Comparison of ENCODE assay signal across 8 cellular contexts in genomic region chr5:138353550-138353893, GRCh38. TPM values are rescaled to one million over a fixed set of nuclear protein-coding genes. Genes with fewer than 3 reads are reported as not detected.
DNase-seq lines count a peak whose midpoint lies in the region; ATAC-seq, FAIRE-seq and TF ChIP-seq lines count a peak whose summit lies in the region.

No MANE protein-coding gene starts in this region.

- intact Hi-C loops in left colon (cut with DNase I, micrococcal nuclease) (no loop called here), head of caudate nucleus (cut with DNase I) (loop anchor here (10.0 kb wide), 2 partner anchors 51 to 191 kb away; partner anchors contain the start of gene ETF1)

- peaks cover 43% of the 10 kb centered on the region for H3K36me3 Mint-ChIP-seq in nephron progenitor cell (ENCODE audit: low read depth)

- no peak for ATAC-seq in left colon
- ATAC-seq in GM18861 (IDR thresholded peaks at IDR 0.05; ENCODE audit: unreplicated experiment): no peak

- TF ChIP-seq CTCF in GM12864 (IDR thresholded peaks at IDR 0.05; ENCODE audit: low read depth, low read length, missing control alignments) (no peak), H1 (IDR thresholded peaks at IDR 0.05; ENCODE audit: control extremely low read depth in 1 of 3, insufficient read depth in 1 of 3, low read depth in 1 of 3, low read length in 3 of 3) (no peak), nephron progenitor cell (IDR thresholded peaks at IDR 0.05) (no peak)

- TF ChIP-seq RAD21 in H1 (IDR thresholded peaks at IDR 0.05 in 1 of 2, conservative IDR thresholded peaks at IDR 0.05 in 1 of 2; ENCODE audit: low read depth in 2 of 2, low read length in 2 of 2): no peak

- peaks cover 8% of the 10 kb centered on the region for H3K23me2 ChIP-seq in H1 (ENCODE audit: low read depth, low read length)

- H3K23ac ChIP-seq in H1 (ENCODE audit: insufficient read length): no peak overlapping the region

- no peak overlapping the region for H2BK15ac ChIP-seq in H1 (ENCODE audit: low read length)

- H3K4me1 ChIP-seq in H1 (replicated peaks in 1 of 4; ENCODE audit: control insufficient read depth in 3 of 4, insufficient read depth in 4 of 4, low read length in 3 of 4): peaks cover 0 to 9% (median 3%) of the 10 kb centered on the region in 4 experiments; a peak in 3 of 7 replicates

- H3K14ac ChIP-seq in H1 (ENCODE audit: insufficient read length): no peak overlapping the region

- POLR2A ChIA-PET in H1 (lab: Charles Lee; ENCODE audit: partially characterized antibody): interaction anchor here (0.9 to 14.6 kb wide), 21 partner anchors 9 to 189 kb away, joined by 3 to 254 read pairs (median 5); partner anchors contain the start of genes BRD8, CDC23, CDC25C and EGR1

- H3K27me3 ChIP-seq in H1 (replicated peaks in 1 of 4; ENCODE audit: control insufficient read depth in 3 of 4, extremely low read depth in 1 of 4, insufficient read depth in 3 of 4, low read length in 3 of 4): no peaks in the 10 kb centered on the region

- no peak overlapping the region for H3K56ac ChIP-seq in H1 (replicated peaks; ENCODE audit: insufficient read length, low read depth, low read length)

- peak overlapping the region; percentile 97 for H3K4me3 Mint-ChIP-seq in nephron progenitor cell

- no peak overlapping the region; the same call in 1 of the 2 replicates for H2BK12ac ChIP-seq in H1 (ENCODE audit: low read depth, low read length)

- peaks cover 0 to 11% (median 5%) of the 10 kb centered on the region in 4 experiments; a peak in 5 of 8 replicates for H3K36me3 ChIP-seq in H1 (ENCODE audit: control insufficient read depth in 2 of 4, insufficient read depth in 4 of 4, low read length in 3 of 4)

- peak overlapping the region; percentile 79 for H2BK120ac ChIP-seq in H1 (replicated peaks; ENCODE audit: low read depth, low read length)

- no peaks in the 10 kb centered on the region for H3K27me3 Mint-ChIP-seq in nephron progenitor cell (ENCODE audit: low read depth, poor library complexity)

- peaks cover 29% of the 10 kb centered on the region for H3K4me1 Mint-ChIP-seq in nephron progenitor cell

- H4K8ac ChIP-seq in H1 (ENCODE audit: extremely low read depth, insufficient read depth, low read length): peak overlapping the region; percentile 83; the same call in 1 of the 2 replicates

- no peak overlapping the region for H2AFZ ChIP-seq in H1 (ENCODE audit: low read length)

- H3K27ac Mint-ChIP-seq in nephron progenitor cell: peak overlapping the region; percentile 97

- H2BK20ac ChIP-seq in H1 (ENCODE audit: low read length): no peak overlapping the region

- H3K4me3 ChIP-seq in GM12864 (ENCODE audit: low read depth, low read length): peak overlapping the region; percentile 87
- H3K4me3 ChIP-seq in H1 (ENCODE audit: extremely low read depth in 1 of 4, insufficient read depth in 2 of 4, low read depth in 3 of 4, low read length in 4 of 4): peak overlapping the region; percentile 58 to 97 (median 95)

- no peak for FAIRE-seq in H1 (lab: Jason Lieb, UNC)

- no peak for TF ChIP-seq POLR2A in H1 (IDR thresholded peaks at IDR 0.05; ENCODE audit: control extremely low read depth in 1 of 2, low read depth in 2 of 2, low read length in 2 of 2)

- CTCF ChIA-PET in H1 (lab: Charles Lee; ENCODE audit: partially characterized antibody): interaction anchor here (0.7 to 11.4 kb wide), 25 partner anchors 9 to 170 kb away, joined by 3 to 196 read pairs (median 4); partner anchors contain the start of genes CDC23, CDC25C, EGR1 and FAM53C

- TF ChIP-seq EP300 in H1 (IDR thresholded peaks at IDR 0.05; ENCODE audit: borderline replicate concordance in 1 of 2, low read depth in 2 of 2, low read length in 2 of 2): no peak

- H3K4me2 ChIP-seq in H1 (ENCODE audit: insufficient read depth in 1 of 2, low read depth in 2 of 2, low read length in 2 of 2): peak overlapping the region; percentile 74 to 80

- no peak for DNase-seq in GM12864 (ENCODE audit: low read depth)
- peak; percentile 82 for DNase-seq in RPMI8226
- DNase-seq in H1 (ENCODE audit: low read depth in 1 of 2, low spot score in 2 of 2): no peak
- DNase-seq in nephron progenitor cell: no peak
- no peak for DNase-seq in left colon
- no peak for DNase-seq in head of caudate nucleus
- DNase-seq in ureter (ENCODE audit: low spot score): no peak

- peak overlapping the region; percentile 49; the same call in 1 of the 2 replicates for H3K18ac ChIP-seq in H1 (ENCODE audit: extremely low read depth, low read length)

- H3K79me1 ChIP-seq in H1 (ENCODE audit: low read depth, low read length): no peaks in the 10 kb centered on the region; the same call in 1 of the 2 replicates

- 8% methylated on average over 8 of the region's 8 CpGs; no CpG with 5 or more reads in 1 of the 2 experiments for WGBS in H1 (ENCODE audit: extremely low coverage in 1 of 2, insufficient coverage in 1 of 2, insufficient read length in 1 of 2, insufficient replicate concordance in 2 of 2, low coverage in 1 of 2, low lambda C conversion rate in 2 of 2, missing lambda C conversion rate in 1 of 2), 2 experiments

- H4K20me1 ChIP-seq in H1 (replicated peaks in 1 of 2; ENCODE audit: control insufficient read depth in 1 of 2, insufficient read depth in 2 of 2, low read length in 2 of 2): peaks cover 4 to 5% of the 10 kb centered on the region in 2 experiments

- H3K4ac ChIP-seq in H1 (replicated peaks; ENCODE audit: insufficient read length, low read depth, low read length): no peak overlapping the region

- peak overlapping the region; percentile 82; the same call in 1 of the 2 replicates for H3K27ac ChIP-seq in H1 (ENCODE audit: low read depth, low read length)

- 0 out of 2 replicates have a peak overlapping the region, but pooled peaks have one; percentile 40 for H2BK5ac ChIP-seq in H1 (ENCODE audit: low read depth, low read length)

- H3K79me2 ChIP-seq in H1 (ENCODE audit: control insufficient read depth in 1 of 2, insufficient read depth in 2 of 2, low read length in 2 of 2): peaks cover 13 to 55% of the 10 kb centered on the region in 2 experiments; a peak in 3 of 4 replicates

- H3K9me3 Mint-ChIP-seq in nephron progenitor cell: peaks cover 12% of the 10 kb centered on the region

- peak overlapping the region; percentile 81 for H4K5ac ChIP-seq in H1 (ENCODE audit: insufficient read length, low read depth, low read length)

- H3K9me3 ChIP-seq in H1 (ENCODE audit: insufficient read depth in 2 of 2, low read depth in 1 of 2, low read length in 1 of 2): no peaks in the 10 kb centered on the region

- no peak overlapping the region for H2AK5ac ChIP-seq in H1 (ENCODE audit: low read depth, low read length)

- peak overlapping the region; percentile 84 to 98 (median 89) for H3K9ac ChIP-seq in H1 (replicated peaks in 1 of 4; ENCODE audit: extremely low read depth in 1 of 4, low read depth in 3 of 4, low read length in 3 of 4)

- H4K91ac ChIP-seq in H1 (replicated peaks; ENCODE audit: insufficient read length, low read length): no peak overlapping the region

TF ChIP-seq in H1, 55 proteins besides CTCF, POLR2A, EP300 and RAD21 (continues in another document):
- TF ChIP-seq BRCA1 (IDR thresholded peaks at IDR 0.05; ENCODE audit: low read depth, low read length): no peak

RNA-seq across cellular contexts. Expression of gene KDM3B, which starts 1.0 kb away (rescaled TPM):
- total RNA-seq in H1 (2021; fragmentation: NEBNext Ultra II Directional; extraction: Animal tissue kit (Norgen Biotek cat#: 25700)): 78.1 and 79.7 TPM in 2 replicates
- 21.1 and 27.1 TPM in 2 replicates for polyA plus RNA-seq in H1 (2011; rRNA removed)
- 30.5 TPM for polyA plus RNA-seq in H1 (2011; cell fraction: cytosol; rRNA removed)
- polyA plus RNA-seq in H1 (2011; cell fraction: nucleus; rRNA removed): 28.9 TPM
- polyA plus RNA-seq in H1 (2012, experiment 1 of 2): 53.0 to 64.5 TPM (median 56.6 TPM) in 4 replicates
- 8.1 TPM for polyA plus RNA-seq in H1 (2012, experiment 2 of 2)
- 29.4 TPM for polyA plus RNA-seq in H1 (2013, experiment 1 of 2)
- polyA plus RNA-seq in H1 (2013, experiment 2 of 2): 28.2 TPM
- 88.3 and 90.0 TPM in 2 replicates for polyA minus RNA-seq in H1 (2011; rRNA and poly(A)+ RNA removed)
- polyA minus RNA-seq in H1 (2011; cell fraction: cytosol; rRNA and poly(A)+ RNA removed): 53.7 TPM
- 55.1 TPM for polyA minus RNA-seq in H1 (2011; cell fraction: nucleus; rRNA and poly(A)+ RNA removed)
- 10 to 100 TPM; 62.4 to 63.2 TPM for total RNA-seq in left colon
- total RNA-seq in ureter: 79.8 TPM

RNA-seq across cellular contexts. Expression of gene FAM53C, which starts 15.5 kb away (rescaled TPM):
- 57.6 and 58.9 TPM in 2 replicates for total RNA-seq in H1 (2021; fragmentation: NEBNext Ultra II Directional; extraction: Animal tissue kit (Norgen Biotek cat#: 25700))
- 72.7 and 75.3 TPM in 2 replicates for polyA plus RNA-seq in H1 (2011; rRNA removed)
- polyA plus RNA-seq in H1 (2011; cell fraction: cytosol; rRNA removed): 53.4 TPM
- 63.8 TPM for polyA plus RNA-seq in H1 (2011; cell fraction: nucleus; rRNA removed)
- 41.9 to 50.1 TPM (median 45.5 TPM) in 4 replicates for polyA plus RNA-seq in H1 (2012, experiment 1 of 2)
- 60.5 TPM for polyA plus RNA-seq in H1 (2012, experiment 2 of 2)
- polyA plus RNA-seq in H1 (2013, experiment 1 of 2): 37.7 TPM
- polyA plus RNA-seq in H1 (2013, experiment 2 of 2): 38.8 TPM
- 63.2 and 71.0 TPM in 2 replicates for polyA minus RNA-seq in H1 (2011; rRNA and poly(A)+ RNA removed)
- 44.5 TPM for polyA minus RNA-seq in H1 (2011; cell fraction: cytosol; rRNA and poly(A)+ RNA removed)
- 36.9 TPM for polyA minus RNA-seq in H1 (2011; cell fraction: nucleus; rRNA and poly(A)+ RNA removed)
- total RNA-seq in left colon: 10 to 100 TPM in 1 of 2 donors, 1 to 10 TPM in 1; 9.2 to 15.4 TPM
- 15.6 TPM for total RNA-seq in ureter

RNA-seq across cellular contexts. Expression of gene CDC25C, which starts 21.9 kb away (rescaled TPM):
- 20.8 and 23.2 TPM in 2 replicates for total RNA-seq in H1 (2021; fragmentation: NEBNext Ultra II Directional; extraction: Animal tissue kit (Norgen Biotek cat#: 25700))
- polyA plus RNA-seq in H1 (2011; rRNA removed): 12.1 and 18.4 TPM in 2 replicates
- 19.9 TPM for polyA plus RNA-seq in H1 (2011; cell fraction: cytosol; rRNA removed)
- 13.5 TPM for polyA plus RNA-seq in H1 (2011; cell fraction: nucleus; rRNA removed)
- polyA plus RNA-seq in H1 (2012, experiment 1 of 2): 15.6 to 20.5 TPM (median 19.3 TPM) in 4 replicates
- polyA plus RNA-seq in H1 (2012, experiment 2 of 2): 13.7 TPM
- 21.5 TPM for polyA plus RNA-seq in H1 (2013, experiment 1 of 2)
- polyA plus RNA-seq in H1 (2013, experiment 2 of 2): 21.8 TPM
- 20.7 and 28.4 TPM in 2 replicates for polyA minus RNA-seq in H1 (2011; rRNA and poly(A)+ RNA removed)
- 13.6 TPM for polyA minus RNA-seq in H1 (2011; cell fraction: cytosol; rRNA and poly(A)+ RNA removed)
- 21.7 TPM for polyA minus RNA-seq in H1 (2011; cell fraction: nucleus; rRNA and poly(A)+ RNA removed)
- 1 to 10 TPM; 1.3 to 2.4 TPM for total RNA-seq in left colon
- total RNA-seq in ureter: not detected
